Comparison of ENCODE assay signal across 15 cellular contexts in the genomic region with DNA sequence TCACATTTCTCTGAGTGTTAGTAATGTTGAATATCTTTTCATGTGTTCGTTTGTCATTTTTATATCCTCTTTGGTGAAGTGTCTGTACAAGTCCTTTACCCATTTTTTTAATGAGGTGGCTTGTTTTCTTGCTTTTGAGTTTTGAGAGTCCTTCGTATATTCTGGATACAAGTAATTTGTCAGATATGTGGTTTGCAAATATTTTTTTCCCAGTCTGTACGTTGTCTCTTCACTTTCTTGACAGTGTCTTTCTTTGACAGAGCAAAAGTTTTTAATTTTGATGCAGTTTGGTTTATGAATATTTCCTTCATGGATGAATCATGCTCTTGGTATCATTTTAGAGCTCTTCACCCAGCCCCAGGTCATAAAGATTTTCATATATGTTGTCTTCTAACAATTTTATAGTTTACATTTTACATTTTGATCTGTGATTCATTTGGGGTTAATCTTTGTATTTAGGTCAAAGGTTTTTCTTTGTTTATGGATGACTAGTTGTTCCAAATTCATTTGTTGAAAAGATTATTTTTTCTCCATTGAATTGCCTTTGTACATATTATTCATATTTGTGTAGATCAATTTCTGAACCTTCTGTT.
A peak's percentile ranks its signal among the peaks of the same experiment; 100 is the strongest.
DNase-seq lines count a peak whose midpoint lies in the region; ATAC-seq and TF ChIP-seq lines count a peak whose summit lies in the region.
"Had no signal": no experiment of that assay in that cellular context is flagged by ENCODE, and none has a peak within 500 bp of the region (broad histone marks: within the 10 kb centered on the region; RNA-seq: fewer than 3 reads in every experiment).

No MANE protein-coding gene starts in this region.

- ATAC-seq in GM19463 (IDR thresholded peaks at IDR 0.05; ENCODE audit: unreplicated experiment) (no peak), HG03521 (IDR thresholded peaks at IDR 0.05; ENCODE audit: unreplicated experiment) (no peak), left lung (no peak), esophagus mucosa (no peak)

- H3K4me3 ChIP-seq in adipocyte (ENCODE audit: low read length), result no peak overlapping the region
- H3K4me3 ChIP-seq in fibroblast of villous mesenchyme (ENCODE audit: low read depth, low read length), result no peak overlapping the region
- H3K4me3 ChIP-seq in left lung, result no peak overlapping the region
- H3K4me3 ChIP-seq: BLaER1 treated with 17β-estradiol and CSF1 and Interleukin-3, amounts not matched to agents 10 nM and 100 nM; GM23248 had no signal

- H3K9me3 ChIP-seq in adipocyte (ENCODE audit: control insufficient read depth, low read length) (no peaks in the 10 kb centered on the region), left lung (peaks cover 0 to 2% of the 10 kb centered on the region in 2 donors)

- TF ChIP-seq CTCF in fibroblast of villous mesenchyme (IDR thresholded peaks at IDR 0.05; ENCODE audit: insufficient read depth, low read depth, low read length) (no peak), left lung (IDR thresholded peaks at IDR 0.05) (no peak)

- H3K4me1 ChIP-seq in adipocyte (ENCODE audit: control insufficient read depth, insufficient read depth, low read length) (peaks cover 22% of the 10 kb centered on the region), left lung (peaks cover 15 to 17% of the 10 kb centered on the region in 2 donors)

- H3K36me3 ChIP-seq in adipocyte (ENCODE audit: control insufficient read depth, insufficient read depth, low read length, severe bottlenecking), result no peaks in the 10 kb centered on the region
- no peaks in the 10 kb centered on the region for H3K36me3 ChIP-seq in left lung

- no peak overlapping the region for H3K27ac ChIP-seq in left lung
- H3K27ac ChIP-seq: 22Rv1; BLaER1 treated with 17β-estradiol and CSF1 and Interleukin-3, amounts not matched to agents 10 nM and 100 nM; GM23248 had no signal

- H3K27me3 ChIP-seq in adipocyte (replicated peaks; ENCODE audit: control insufficient read depth, insufficient read depth, low read length) (no peaks in the 10 kb centered on the region), left lung (no peaks in the 10 kb centered on the region)
- H3K27me3 ChIP-seq: BLaER1 treated with 17β-estradiol and CSF1 and Interleukin-3, amounts not matched to agents 10 nM and 100 nM had no signal

- intact Hi-C loops in left lung (cut with DNase I), result no loop called here

- no peak overlapping the region for H3K9ac ChIP-seq in adipocyte (ENCODE audit: low read length)
- H3K9ac ChIP-seq: BLaER1 treated with 17β-estradiol and CSF1 and Interleukin-3, amounts not matched to agents 10 nM and 100 nM; GM23248 had no signal

- DNase-seq in EH (ENCODE audit: low read depth) (peak; percentile 61), HS-5 (ENCODE audit: low read depth) (peak; percentile 41), adipocyte (ENCODE audit: low read depth) (peak; percentile 44), fibroblast of villous mesenchyme (ENCODE audit: low read depth) (peak; percentile 27), left lung (no peak)
- DNase-seq: Calu3; CD4-positive, alpha-beta T cell; DMS79; GF-D8; GM23248 had no signal

Comparison
In these comparisons a context has a peak if more than half of its experiments do, and no peak if none do; other contexts are left out.
1. DNase-seq: peak in EH (single experiment), HS-5 (single experiment), adipocyte (single experiment) and fibroblast of villous mesenchyme (single experiment); none in left lung (0 of 2).